In the genomic region with DNA sequence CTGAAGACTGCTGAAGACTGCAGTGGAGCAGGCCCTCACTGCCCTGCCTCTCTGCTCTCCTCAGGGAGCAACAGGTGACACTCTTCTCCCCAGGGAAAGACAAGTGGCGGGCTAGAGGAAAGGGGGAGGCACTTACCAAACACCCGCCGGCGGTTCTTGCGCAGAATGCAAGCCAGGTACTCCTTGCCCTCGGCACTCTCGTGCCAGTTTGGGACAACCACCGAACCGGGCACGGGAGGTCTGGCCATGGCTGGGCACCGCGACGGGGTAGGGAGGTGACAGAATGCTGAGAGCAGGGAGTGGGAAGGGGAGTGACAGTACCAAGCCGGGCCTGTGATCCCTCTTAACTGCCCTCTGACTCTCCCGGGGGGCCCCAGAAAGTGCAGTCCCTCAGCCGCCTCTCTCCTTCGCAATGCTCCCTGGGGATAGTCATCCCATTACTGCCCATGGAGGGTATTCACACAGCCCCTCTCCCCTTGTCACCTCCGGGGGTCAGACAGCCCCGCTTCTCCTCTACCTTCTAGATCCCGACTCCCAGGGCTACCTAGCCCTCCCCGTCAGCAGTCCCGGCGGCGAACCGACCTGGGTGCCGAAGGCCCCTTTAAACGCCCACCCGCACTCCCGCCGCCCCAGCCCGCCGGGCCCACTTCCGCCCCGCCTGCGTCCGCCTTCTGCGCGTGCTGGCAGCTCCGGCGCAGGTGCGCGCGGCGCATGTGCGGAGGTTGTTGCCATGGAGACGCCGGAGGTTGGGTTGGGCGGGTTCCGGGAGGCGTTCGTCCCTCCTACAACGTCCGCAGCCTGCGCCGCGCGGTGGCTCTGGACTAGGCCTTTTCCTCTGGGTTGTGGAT, we compare ENCODE assay signal across 1 cellular context.
TF ChIP-seq lines count a peak whose summit lies in the region.

A gene with protein sequence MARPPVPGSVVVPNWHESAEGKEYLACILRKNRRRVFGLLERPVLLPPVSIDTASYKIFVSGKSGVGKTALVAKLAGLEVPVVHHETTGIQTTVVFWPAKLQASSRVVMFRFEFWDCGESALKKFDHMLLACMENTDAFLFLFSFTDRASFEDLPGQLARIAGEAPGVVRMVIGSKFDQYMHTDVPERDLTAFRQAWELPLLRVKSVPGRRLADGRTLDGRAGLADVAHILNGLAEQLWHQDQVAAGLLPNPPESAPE (minus strand): TSS at position 689 of the 848 bp plus-strand sequence. CDS start 441 bp downstream, at position 248.

TF ChIP-seq in K562, 482 proteins besides CTCF, POLR2A, EP300 and RAD21 (continued from another document and continues in another):
- TF ChIP-seq, protein P1, sequence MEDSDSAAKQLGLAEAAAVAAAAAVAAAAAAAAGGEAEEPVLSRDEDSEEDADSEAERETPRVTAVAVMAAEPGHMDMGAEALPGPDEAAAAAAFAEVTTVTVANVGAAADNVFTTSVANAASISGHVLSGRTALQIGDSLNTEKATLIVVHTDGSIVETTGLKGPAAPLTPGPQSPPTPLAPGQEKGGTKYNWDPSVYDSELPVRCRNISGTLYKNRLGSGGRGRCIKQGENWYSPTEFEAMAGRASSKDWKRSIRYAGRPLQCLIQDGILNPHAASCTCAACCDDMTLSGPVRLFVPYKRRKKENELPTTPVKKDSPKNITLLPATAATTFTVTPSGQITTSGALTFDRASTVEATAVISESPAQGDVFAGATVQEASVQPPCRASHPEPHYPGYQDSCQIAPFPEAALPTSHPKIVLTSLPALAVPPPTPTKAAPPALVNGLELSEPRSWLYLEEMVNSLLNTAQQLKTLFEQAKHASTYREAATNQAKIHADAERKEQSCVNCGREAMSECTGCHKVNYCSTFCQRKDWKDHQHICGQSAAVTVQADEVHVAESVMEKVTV (CRISPR knock-in tag; IDR thresholded peaks at IDR 0.05), result no peak
- TF ChIP-seq MYNN (IDR thresholded peaks at IDR 0.05) (no peak), MYNN (CRISPR knock-in tag; IDR thresholded peaks at IDR 0.05) (no peak), SOX6 (IDR thresholded peaks at IDR 0.05) (no peak), ELF4 (CRISPR knock-in tag; IDR thresholded peaks at IDR 0.05) (no peak), KDM2B (CRISPR knock-in tag; IDR thresholded peaks at IDR 0.05) (no peak), HNRNPH1 (optimal IDR thresholded peaks at IDR 0.05; ENCODE audit: low read depth, low read length) (no peak), EGR1 (conservative IDR thresholded peaks at IDR 0.05) (peak; percentile 91), ZNF408 (CRISPR knock-in tag; IDR thresholded peaks at IDR 0.05; ENCODE audit: low read depth) (no peak), ZNF165 (CRISPR knock-in tag; IDR thresholded peaks at IDR 0.05; ENCODE audit: borderline replicate concordance) (no peak), HEY1 (CRISPR knock-in tag; IDR thresholded peaks at IDR 0.05; ENCODE audit: borderline replicate concordance) (peak; percentile 24; the same call in 1 of the 2 replicates), ERF (CRISPR knock-in tag; IDR thresholded peaks at IDR 0.05) (no peak; the same call in 1 of the 2 replicates), TOE1 (IDR thresholded peaks at IDR 0.05; ENCODE audit: borderline replicate concordance) (peak; percentile 50; the same call in 1 of the 2 replicates), TOE1 (CRISPR knock-in tag; IDR thresholded peaks at IDR 0.05; ENCODE audit: borderline replicate concordance, low read depth) (no peak), PHB2 (IDR thresholded peaks at IDR 0.05; ENCODE audit: low read depth) (no peak), LARP7 (IDR thresholded peaks at IDR 0.05) (no peak), CEBPB (tag; IDR thresholded peaks at IDR 0.05) (no peak), MAZ (CRISPR knock-in tag; conservative IDR thresholded peaks at IDR 0.05 in 1 of 2, IDR thresholded peaks at IDR 0.05 in 1 of 2) (peak; percentile 59 to 74), SMARCC2 (IDR thresholded peaks at IDR 0.05; ENCODE audit: low read depth) (no peak), ZNF324 (CRISPR knock-in tag; IDR thresholded peaks at IDR 0.05) (no peak; the same call in 1 of the 2 replicates), GATAD2B (IDR thresholded peaks at IDR 0.05; ENCODE audit: borderline replicate concordance) (no peak), ELF2 (CRISPR knock-in tag; IDR thresholded peaks at IDR 0.05) (peak; percentile 89), NFIX (CRISPR knock-in tag; IDR thresholded peaks at IDR 0.05; ENCODE audit: low read depth) (no peak), RHOXF2B (CRISPR knock-in tag; conservative IDR thresholded peaks at IDR 0.05) (no peak), TRIM28 (IDR thresholded peaks at IDR 0.05) (no peak), CCNT2 (IDR thresholded peaks at IDR 0.05; ENCODE audit: borderline replicate concordance, extremely low read depth, insufficient read length, low read depth, low read length) (peak; percentile 82), ETV5 (CRISPR knock-in tag; IDR thresholded peaks at IDR 0.05; ENCODE audit: low read depth) (peak; percentile 95; the same call in 1 of the 2 replicates), TCFL5 (CRISPR knock-in tag; conservative IDR thresholded peaks at IDR 0.05) (no peak), CHCHD3 (CRISPR knock-in tag; IDR thresholded peaks at IDR 0.05) (no peak), FOXA3 (CRISPR knock-in tag; conservative IDR thresholded peaks at IDR 0.05 in 1 of 2, IDR thresholded peaks at IDR 0.05 in 1 of 2) (no peak), JUN (IDR thresholded peaks at IDR 0.05; ENCODE audit: borderline replicate concordance, low read depth, low read length) (no peak), JUN (CRISPR knock-in tag; IDR thresholded peaks at IDR 0.05; ENCODE audit: borderline replicate concordance) (no peak), SUPT5H (IDR thresholded peaks at IDR 0.05) (peak; percentile 84), CHD4 (IDR thresholded peaks at IDR 0.05; ENCODE audit: insufficient read depth, insufficient replicate concordance, low read depth, low read length, poor library complexity, severe bottlenecking) (no peak), DDX20 (tag; IDR thresholded peaks at IDR 0.05; ENCODE audit: low read depth) (no peak)
- TF ChIP-seq, protein P2, sequence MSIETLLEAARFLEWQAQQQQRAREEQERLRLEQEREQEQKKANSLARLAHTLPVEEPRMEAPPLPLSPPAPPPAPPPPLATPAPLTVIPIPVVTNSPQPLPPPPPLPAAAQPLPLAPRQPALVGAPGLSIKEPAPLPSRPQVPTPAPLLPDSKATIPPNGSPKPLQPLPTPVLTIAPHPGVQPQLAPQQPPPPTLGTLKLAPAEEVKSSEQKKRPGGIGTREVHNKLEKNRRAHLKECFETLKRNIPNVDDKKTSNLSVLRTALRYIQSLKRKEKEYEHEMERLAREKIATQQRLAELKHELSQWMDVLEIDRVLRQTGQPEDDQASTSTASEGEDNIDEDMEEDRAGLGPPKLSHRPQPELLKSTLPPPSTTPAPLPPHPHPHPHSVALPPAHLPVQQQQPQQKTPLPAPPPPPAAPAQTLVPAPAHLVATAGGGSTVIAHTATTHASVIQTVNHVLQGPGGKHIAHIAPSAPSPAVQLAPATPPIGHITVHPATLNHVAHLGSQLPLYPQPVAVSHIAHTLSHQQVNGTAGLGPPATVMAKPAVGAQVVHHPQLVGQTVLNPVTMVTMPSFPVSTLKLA (conservative IDR thresholded peaks at IDR 0.05), result peak; percentile 89 to 95
- TF ChIP-seq, protein P3, sequence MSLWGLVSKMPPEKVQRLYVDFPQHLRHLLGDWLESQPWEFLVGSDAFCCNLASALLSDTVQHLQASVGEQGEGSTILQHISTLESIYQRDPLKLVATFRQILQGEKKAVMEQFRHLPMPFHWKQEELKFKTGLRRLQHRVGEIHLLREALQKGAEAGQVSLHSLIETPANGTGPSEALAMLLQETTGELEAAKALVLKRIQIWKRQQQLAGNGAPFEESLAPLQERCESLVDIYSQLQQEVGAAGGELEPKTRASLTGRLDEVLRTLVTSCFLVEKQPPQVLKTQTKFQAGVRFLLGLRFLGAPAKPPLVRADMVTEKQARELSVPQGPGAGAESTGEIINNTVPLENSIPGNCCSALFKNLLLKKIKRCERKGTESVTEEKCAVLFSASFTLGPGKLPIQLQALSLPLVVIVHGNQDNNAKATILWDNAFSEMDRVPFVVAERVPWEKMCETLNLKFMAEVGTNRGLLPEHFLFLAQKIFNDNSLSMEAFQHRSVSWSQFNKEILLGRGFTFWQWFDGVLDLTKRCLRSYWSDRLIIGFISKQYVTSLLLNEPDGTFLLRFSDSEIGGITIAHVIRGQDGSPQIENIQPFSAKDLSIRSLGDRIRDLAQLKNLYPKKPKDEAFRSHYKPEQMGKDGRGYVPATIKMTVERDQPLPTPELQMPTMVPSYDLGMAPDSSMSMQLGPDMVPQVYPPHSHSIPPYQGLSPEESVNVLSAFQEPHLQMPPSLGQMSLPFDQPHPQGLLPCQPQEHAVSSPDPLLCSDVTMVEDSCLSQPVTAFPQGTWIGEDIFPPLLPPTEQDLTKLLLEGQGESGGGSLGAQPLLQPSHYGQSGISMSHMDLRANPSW (CRISPR knock-in tag; IDR thresholded peaks at IDR 0.05), result no peak
- TF ChIP-seq, protein P4, sequence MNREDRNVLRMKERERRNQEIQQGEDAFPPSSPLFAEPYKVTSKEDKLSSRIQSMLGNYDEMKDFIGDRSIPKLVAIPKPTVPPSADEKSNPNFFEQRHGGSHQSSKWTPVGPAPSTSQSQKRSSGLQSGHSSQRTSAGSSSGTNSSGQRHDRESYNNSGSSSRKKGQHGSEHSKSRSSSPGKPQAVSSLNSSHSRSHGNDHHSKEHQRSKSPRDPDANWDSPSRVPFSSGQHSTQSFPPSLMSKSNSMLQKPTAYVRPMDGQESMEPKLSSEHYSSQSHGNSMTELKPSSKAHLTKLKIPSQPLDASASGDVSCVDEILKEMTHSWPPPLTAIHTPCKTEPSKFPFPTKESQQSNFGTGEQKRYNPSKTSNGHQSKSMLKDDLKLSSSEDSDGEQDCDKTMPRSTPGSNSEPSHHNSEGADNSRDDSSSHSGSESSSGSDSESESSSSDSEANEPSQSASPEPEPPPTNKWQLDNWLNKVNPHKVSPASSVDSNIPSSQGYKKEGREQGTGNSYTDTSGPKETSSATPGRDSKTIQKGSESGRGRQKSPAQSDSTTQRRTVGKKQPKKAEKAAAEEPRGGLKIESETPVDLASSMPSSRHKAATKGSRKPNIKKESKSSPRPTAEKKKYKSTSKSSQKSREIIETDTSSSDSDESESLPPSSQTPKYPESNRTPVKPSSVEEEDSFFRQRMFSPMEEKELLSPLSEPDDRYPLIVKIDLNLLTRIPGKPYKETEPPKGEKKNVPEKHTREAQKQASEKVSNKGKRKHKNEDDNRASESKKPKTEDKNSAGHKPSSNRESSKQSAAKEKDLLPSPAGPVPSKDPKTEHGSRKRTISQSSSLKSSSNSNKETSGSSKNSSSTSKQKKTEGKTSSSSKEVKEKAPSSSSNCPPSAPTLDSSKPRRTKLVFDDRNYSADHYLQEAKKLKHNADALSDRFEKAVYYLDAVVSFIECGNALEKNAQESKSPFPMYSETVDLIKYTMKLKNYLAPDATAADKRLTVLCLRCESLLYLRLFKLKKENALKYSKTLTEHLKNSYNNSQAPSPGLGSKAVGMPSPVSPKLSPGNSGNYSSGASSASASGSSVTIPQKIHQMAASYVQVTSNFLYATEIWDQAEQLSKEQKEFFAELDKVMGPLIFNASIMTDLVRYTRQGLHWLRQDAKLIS (CRISPR knock-in tag; IDR thresholded peaks at IDR 0.05), result no peak
- TF ChIP-seq, protein P5, sequence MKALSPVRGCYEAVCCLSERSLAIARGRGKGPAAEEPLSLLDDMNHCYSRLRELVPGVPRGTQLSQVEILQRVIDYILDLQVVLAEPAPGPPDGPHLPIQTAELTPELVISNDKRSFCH (CRISPR knock-in tag; IDR thresholded peaks at IDR 0.05), result no peak
- TF ChIP-seq, protein P5 (tag; IDR thresholded peaks at IDR 0.05), result no peak
- TF ChIP-seq, protein P6, sequence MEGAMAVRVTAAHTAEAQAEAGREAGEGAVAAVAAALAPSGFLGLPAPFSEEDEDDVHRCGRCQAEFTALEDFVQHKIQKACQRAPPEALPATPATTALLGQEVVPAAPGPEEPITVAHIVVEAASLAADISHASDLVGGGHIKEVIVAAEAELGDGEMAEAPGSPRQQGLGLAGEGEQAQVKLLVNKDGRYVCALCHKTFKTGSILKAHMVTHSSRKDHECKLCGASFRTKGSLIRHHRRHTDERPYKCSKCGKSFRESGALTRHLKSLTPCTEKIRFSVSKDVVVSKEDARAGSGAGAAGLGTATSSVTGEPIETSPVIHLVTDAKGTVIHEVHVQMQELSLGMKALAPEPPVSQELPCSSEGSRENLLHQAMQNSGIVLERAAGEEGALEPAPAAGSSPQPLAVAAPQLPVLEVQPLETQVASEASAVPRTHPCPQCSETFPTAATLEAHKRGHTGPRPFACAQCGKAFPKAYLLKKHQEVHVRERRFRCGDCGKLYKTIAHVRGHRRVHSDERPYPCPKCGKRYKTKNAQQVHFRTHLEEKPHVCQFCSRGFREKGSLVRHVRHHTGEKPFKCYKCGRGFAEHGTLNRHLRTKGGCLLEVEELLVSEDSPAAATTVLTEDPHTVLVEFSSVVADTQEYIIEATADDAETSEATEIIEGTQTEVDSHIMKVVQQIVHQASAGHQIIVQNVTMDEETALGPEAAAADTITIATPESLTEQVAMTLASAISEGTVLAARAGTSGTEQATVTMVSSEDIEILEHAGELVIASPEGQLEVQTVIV (CRISPR knock-in tag; IDR thresholded peaks at IDR 0.05; ENCODE audit: borderline replicate concordance), result no peak
- TF ChIP-seq, protein P7, sequence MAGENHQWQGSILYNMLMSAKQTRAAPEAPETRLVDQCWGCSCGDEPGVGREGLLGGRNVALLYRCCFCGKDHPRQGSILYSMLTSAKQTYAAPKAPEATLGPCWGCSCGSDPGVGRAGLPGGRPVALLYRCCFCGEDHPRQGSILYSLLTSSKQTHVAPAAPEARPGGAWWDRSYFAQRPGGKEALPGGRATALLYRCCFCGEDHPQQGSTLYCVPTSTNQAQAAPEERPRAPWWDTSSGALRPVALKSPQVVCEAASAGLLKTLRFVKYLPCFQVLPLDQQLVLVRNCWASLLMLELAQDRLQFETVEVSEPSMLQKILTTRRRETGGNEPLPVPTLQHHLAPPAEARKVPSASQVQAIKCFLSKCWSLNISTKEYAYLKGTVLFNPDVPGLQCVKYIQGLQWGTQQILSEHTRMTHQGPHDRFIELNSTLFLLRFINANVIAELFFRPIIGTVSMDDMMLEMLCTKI (IDR thresholded peaks at IDR 0.05; ENCODE audit: partially characterized antibody), result no peak
- TF ChIP-seq, protein P8, sequence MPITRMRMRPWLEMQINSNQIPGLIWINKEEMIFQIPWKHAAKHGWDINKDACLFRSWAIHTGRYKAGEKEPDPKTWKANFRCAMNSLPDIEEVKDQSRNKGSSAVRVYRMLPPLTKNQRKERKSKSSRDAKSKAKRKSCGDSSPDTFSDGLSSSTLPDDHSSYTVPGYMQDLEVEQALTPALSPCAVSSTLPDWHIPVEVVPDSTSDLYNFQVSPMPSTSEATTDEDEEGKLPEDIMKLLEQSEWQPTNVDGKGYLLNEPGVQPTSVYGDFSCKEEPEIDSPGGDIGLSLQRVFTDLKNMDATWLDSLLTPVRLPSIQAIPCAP (CRISPR knock-in tag; IDR thresholded peaks at IDR 0.05; ENCODE audit: borderline replicate concordance), result no peak
- TF ChIP-seq, protein P9, sequence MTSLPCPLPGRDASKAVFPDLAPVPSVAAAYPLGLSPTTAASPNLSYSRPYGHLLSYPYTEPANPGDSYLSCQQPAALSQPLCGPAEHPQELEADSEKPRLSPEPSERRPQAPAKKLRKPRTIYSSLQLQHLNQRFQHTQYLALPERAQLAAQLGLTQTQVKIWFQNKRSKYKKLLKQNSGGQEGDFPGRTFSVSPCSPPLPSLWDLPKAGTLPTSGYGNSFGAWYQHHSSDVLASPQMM (CRISPR knock-in tag; IDR thresholded peaks at IDR 0.05), result no peak
